8 cellular contexts compared by ENCODE assay signal in the genomic region with DNA sequence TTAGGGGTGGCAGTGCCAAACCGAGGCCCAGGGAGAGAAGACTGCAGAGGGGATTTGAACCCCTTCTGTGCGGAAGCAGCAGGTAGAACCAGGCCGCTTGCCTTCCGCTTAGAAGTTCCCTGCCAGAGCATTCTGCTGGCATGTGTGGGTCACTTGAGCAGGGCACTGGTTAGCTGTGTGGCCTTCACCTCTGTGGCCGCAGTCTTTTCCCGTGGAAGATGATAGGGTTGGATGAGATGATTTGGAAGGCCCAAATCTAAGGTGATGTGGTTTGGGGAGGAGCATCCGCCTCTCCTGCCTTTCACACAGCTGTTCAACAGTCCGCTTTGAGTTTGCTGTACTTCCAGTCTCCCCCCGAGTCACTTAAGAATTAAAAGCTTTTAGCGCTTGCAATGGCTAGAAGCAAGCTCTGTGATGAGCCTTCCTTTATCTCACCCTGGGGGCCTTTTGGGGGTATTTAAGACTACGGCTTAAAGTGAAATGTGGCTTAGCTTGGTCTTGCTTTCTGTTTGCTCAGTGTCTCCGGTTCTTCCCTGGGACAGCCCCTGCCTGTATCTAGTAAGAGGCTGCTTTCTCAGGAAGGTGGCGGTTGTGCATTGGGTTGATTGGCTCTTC. TPM values are rescaled to one million over a fixed set of nuclear protein-coding genes. Genes with fewer than 3 reads are reported as not detected.
A peak's percentile ranks its signal among the peaks of the same experiment; 100 is the strongest.
DNase-seq lines count a peak whose midpoint lies in the region; ATAC-seq and TF ChIP-seq lines count a peak whose summit lies in the region.

No MANE protein-coding gene starts in this region.

- H3K27me3 Mint-ChIP-seq in T-cell (peaks cover 0 to 1% of the 10 kb centered on the region in 2 donors), MCF 10A (ENCODE audit: insufficient read depth, unreplicated experiment) (peaks cover 8% of the 10 kb centered on the region)

- no peak for TF ChIP-seq CTCF in AG09309 (IDR thresholded peaks at IDR 0.05; ENCODE audit: control insufficient read depth, insufficient read depth, low read depth, low read length, missing control alignments)
- TF ChIP-seq CTCF in MCF 10A (IDR thresholded peaks at IDR 0.05; ENCODE audit: unreplicated experiment) = no peak
- no peak for TF ChIP-seq CTCF in lower leg skin (IDR thresholded peaks at IDR 0.05)

- intact Hi-C loops in MCF 10A (cut with micrococcal nuclease) (no loop called here), lower leg skin (cut with DNase I; ENCODE audit: low total_unique reads) (no loop called here)

- H3K4me1 Mint-ChIP-seq in T-cell (peaks cover 49 to 57% (median 52%) of the 10 kb centered on the region in 3 donors), MCF 10A (ENCODE audit: insufficient read depth, unreplicated experiment) (peaks cover 19% of the 10 kb centered on the region)

- ATAC-seq in GM19025 (IDR thresholded peaks at IDR 0.05; ENCODE audit: low read depth, unreplicated experiment) = peak; percentile 39
- ATAC-seq in HG03196 (IDR thresholded peaks at IDR 0.05; ENCODE audit: unreplicated experiment) = peak; percentile 29
- ATAC-seq in T-cell (replicated peaks in 1 of 4) = peak; percentile 16 to 25 (median 24)

- H3K4me3 ChIP-seq in AG09309 (ENCODE audit: control insufficient read depth, low read depth, low read length) = peak overlapping the region; percentile 67
- peak overlapping the region; percentile 82 for H3K4me3 ChIP-seq in lower leg skin (ENCODE audit: low read depth, poor library complexity, severe bottlenecking)

- POLR2A ChIA-PET in T-cell (lab: Charles Lee) (interaction anchor here (0.6 to 1.1 kb wide), 6 partner anchors 8 to 755 kb away, joined by 3 to 5 read pairs (median 3); a partner anchor contains a TSS), MCF 10A (lab: Yijun Ruan, JAX) (interaction anchor here (0.6 to 3.0 kb wide), 18 partner anchors 10 to 189 kb away, joined by 3 to 32 read pairs (median 4); a partner anchor contains a TSS)

- no TSS peak for BruUV-seq in MCF 10A (replicated peaks; lab: Mats Ljungman, UMichigan)

- H3K27ac Mint-ChIP-seq in T-cell = peak overlapping the region; percentile 95 to 96
- peak overlapping the region; percentile 94 for H3K27ac Mint-ChIP-seq in MCF 10A (ENCODE audit: low read depth, unreplicated experiment)

- CTCF ChIA-PET in T-cell (lab: Charles Lee) = interaction anchor here (0.6 to 1.5 kb wide), 7 partner anchors 8 to 416 kb away, joined by 3 to 11 read pairs (median 4); no protein-coding TSS in a partner anchor
- CTCF ChIA-PET in MCF 10A (lab: Yijun Ruan, JAX) = interaction anchor here (0.6 to 2.7 kb wide), 7 partner anchors 10 to 259 kb away, joined by 3 to 12 read pairs (median 3); no protein-coding TSS in a partner anchor

- no peak for TF ChIP-seq POLR2A in lower leg skin (IDR thresholded peaks at IDR 0.05)

- H3K36me3 Mint-ChIP-seq in T-cell (peaks cover 22% of the 10 kb centered on the region), MCF 10A (ENCODE audit: insufficient read depth, unreplicated experiment) (peaks cover 21% of the 10 kb centered on the region)

- peaks cover 0 to 4% (median 0%) of the 10 kb centered on the region in 3 donors for H3K9me3 Mint-ChIP-seq in T-cell
- H3K9me3 Mint-ChIP-seq in MCF 10A (ENCODE audit: unreplicated experiment) = no peaks in the 10 kb centered on the region

- peak overlapping the region; percentile 92 to 93 (median 93) for H3K4me3 Mint-ChIP-seq in T-cell
- H3K4me3 Mint-ChIP-seq in MCF 10A (ENCODE audit: unreplicated experiment) = peak overlapping the region; percentile 84

- WGBS in lower leg skin, 2 donors = 5 to 7% methylated on average over 11 to 13 of the region's 13 CpGs

- DNase-seq in AG09309 (ENCODE audit: low read depth) = no peak
- DNase-seq in T-cell = peak in 30 of 34 experiments; percentile 3 to 46 (median 12)
- peak; percentile 17 for DNase-seq in MCF 10A (ENCODE audit: unreplicated experiment)
- DNase-seq in lower leg skin (ENCODE audit: low spot score in 2 of 2) = peak in 1 of 2 donors; percentile 86
- peak; percentile 5 for DNase-seq in stimulated activated CD8-positive, alpha-beta memory T cell treated with anti-CD3 and anti-CD28 coated beads, Interleukin-12 subunit alpha, Interleukin-12 subunit beta, amount 100 ng/mL, for 24 hours (ENCODE audit: extremely low read depth)
- DNase-seq in NCI-H1105 (lab: John Stamatoyannopoulos, UW) = no peak

RNA-seq across cellular contexts. Expression of a gene that starts 0.7 kb away (rescaled TPM):
- total RNA-seq in T-cell = 10 to 100 TPM; 62.5 to 82.7 (median 75.2) TPM
- total RNA-seq in MCF 10A (2022) = 24.5 and 30.5 TPM in 2 replicates
- 10 to 100 TPM; 24.5 to 34.1 (median 28.1) TPM for total RNA-seq in lower leg skin

Comparison
In these comparisons a context has a peak if more than half of its experiments do, and no peak if none do; other contexts are left out.
1. DNase-seq: peak in T-cell (30 of 34), MCF 10A (single experiment) and stimulated activated CD8-positive, alpha-beta memory T cell treated with anti-CD3 and anti-CD28 coated beads, Interleukin-12 subunit alpha, Interleukin-12 subunit beta, amount 100 ng/mL, for 24 hours (single experiment); none in AG09309 (single experiment) and NCI-H1105 (single experiment).
2. Peak in every context shown above with its lines, with median percentiles within 50 percentile points of each other: ATAC-seq.